10 cellular contexts compared by ENCODE assay signal in the genomic region with DNA sequence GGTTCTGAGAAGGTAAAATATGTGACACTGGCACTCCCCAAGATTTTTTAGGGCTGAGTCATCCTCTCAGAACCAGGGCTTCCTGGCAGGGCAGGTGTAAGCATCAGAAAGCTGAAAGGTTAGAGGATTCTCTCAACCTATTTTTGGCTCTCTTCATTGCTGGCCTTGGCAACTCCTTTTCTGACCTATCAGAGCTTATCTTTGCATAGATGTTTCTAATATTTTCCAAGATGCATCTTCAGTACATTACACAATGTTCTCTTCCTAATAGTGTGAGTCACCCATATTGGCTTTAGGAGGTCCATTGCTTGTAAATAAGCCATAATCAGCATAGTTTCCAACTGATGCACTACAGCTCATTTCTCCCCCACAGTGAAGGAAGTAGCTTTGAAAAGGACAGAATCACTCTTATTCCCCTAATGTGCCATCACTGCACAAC.
DNase-seq lines count a peak whose midpoint lies in the region; ATAC-seq and TF ChIP-seq lines count a peak whose summit lies in the region.
"Had no signal": no experiment of that assay in that cellular context is flagged by ENCODE, and none has a peak within 500 bp of the region (broad histone marks: within the 10 kb centered on the region; RNA-seq: fewer than 3 reads in every experiment).

No MANE protein-coding gene starts in this region.

- ATAC-seq in GM21423 (IDR thresholded peaks at IDR 0.05; ENCODE audit: unreplicated experiment) (no peak), HG02623 (IDR thresholded peaks at IDR 0.05; ENCODE audit: unreplicated experiment) (no peak)

- H3K36me3 ChIP-seq in GM23248 (ENCODE audit: low read depth) (no peaks in the 10 kb centered on the region), fibroblast of lung (ENCODE audit: control insufficient read depth, insufficient read depth, low read length) (no peaks in the 10 kb centered on the region)

- H3K27ac ChIP-seq in GM23248 (peak overlapping the region; percentile 62), fibroblast of lung (ENCODE audit: insufficient read depth, low read length) (no peak overlapping the region)

- peaks cover 35% of the 10 kb centered on the region for H3K4me1 ChIP-seq in GM23248 (ENCODE audit: insufficient read depth)
- H3K4me1 ChIP-seq in fibroblast of lung (ENCODE audit: control insufficient read depth, extremely low read depth, insufficient read depth, low read length), result no peaks in the 10 kb centered on the region

- DNase-seq in GM23248 (peak; percentile 88), RPMI8226 (peak; percentile 93), fibroblast of lung (ENCODE audit: low read depth in 2 of 2) (peak; percentile 82 to 88), skeletal muscle cell (ENCODE audit: low read depth) (peak; percentile 93), NCI-H510A (lab: John Stamatoyannopoulos, UW) (no peak)
- DNase-seq in activated effector memory CD4-positive, alpha-beta T cell treated with anti-CD3 and anti-CD28 coated beads, Interleukin-2, amount 50 U/mL, for 16 hours, result no peak
- DNase-seq: activated CD4-positive, alpha-beta T cell treated with anti-CD3 and anti-CD28 coated beads, Interleukin-2, amount 10 ng/mL, durations not matched to agents 7 days and 5 days; amygdala had no signal

- no peaks in the 10 kb centered on the region for H3K9me2 ChIP-seq in GM23248 (ENCODE audit: insufficient read depth)

- peak overlapping the region; percentile 56 for H3K4me2 ChIP-seq in GM23248 (ENCODE audit: unreplicated experiment)
- peak overlapping the region; percentile 30 for H3K4me2 ChIP-seq in fibroblast of lung (ENCODE audit: extremely low read depth, insufficient read depth, low read length)

- H2AFZ ChIP-seq in GM23248 (no peak overlapping the region), fibroblast of lung (ENCODE audit: low read length) (no peak overlapping the region)

- H3K27me3 ChIP-seq in GM23248 (replicated peaks; ENCODE audit: insufficient read depth), result no peaks in the 10 kb centered on the region
- no peaks in the 10 kb centered on the region for H3K27me3 ChIP-seq in fibroblast of lung (ENCODE audit: control insufficient read depth, insufficient read depth, low read length)

- H3K9me3 ChIP-seq in GM23248 (ENCODE audit: low read depth) (no peaks in the 10 kb centered on the region), fibroblast of lung (ENCODE audit: control insufficient read depth, insufficient read depth, low read depth, low read length) (no peaks in the 10 kb centered on the region)

- H3K79me2 ChIP-seq in GM23248 (ENCODE audit: insufficient read depth), result no peaks in the 10 kb centered on the region
- H3K79me2 ChIP-seq in fibroblast of lung (ENCODE audit: control insufficient read depth, insufficient read depth, low read length), result no peaks in the 10 kb centered on the region

- H4K20me1 ChIP-seq in GM23248 (ENCODE audit: insufficient read depth), result no peaks in the 10 kb centered on the region
- H4K20me1 ChIP-seq in fibroblast of lung (ENCODE audit: control insufficient read depth, extremely low read depth, insufficient read depth, low read length), result no peaks in the 10 kb centered on the region

- no peak overlapping the region for H3K4me3 ChIP-seq in GM23248
- no peak overlapping the region for H3K4me3 ChIP-seq in fibroblast of lung (replicated peaks in 1 of 4; ENCODE audit: control extremely low read depth in 1 of 4, insufficient read depth in 1 of 4, low read depth in 3 of 4, low read length in 4 of 4)
- no peak overlapping the region for H3K4me3 ChIP-seq in skeletal muscle cell (ENCODE audit: low read depth, low read length)

- no peak for TF ChIP-seq CTCF in fibroblast of lung (conservative IDR thresholded peaks at IDR 0.05 in 1 of 2, IDR thresholded peaks at IDR 0.05 in 1 of 2; ENCODE audit: low read depth in 1 of 2, low read length in 2 of 2)

- H3K9ac ChIP-seq in GM23248 (no peak overlapping the region), fibroblast of lung (ENCODE audit: insufficient read depth, low read length) (no peak overlapping the region)

- in situ Hi-C loops in GM23248 (cut with MboI), result no loop called here

- H3F3A ChIP-seq in GM23248 (ENCODE audit: insufficient read depth), result peaks cover 24% of the 10 kb centered on the region

Comparison
In these comparisons a context has a peak if more than half of its experiments do, and no peak if none do; other contexts are left out.
1. DNase-seq: peak in GM23248 (single experiment), RPMI8226 (single experiment), fibroblast of lung (2 of 2) and skeletal muscle cell (single experiment); none in activated effector memory CD4-positive, alpha-beta T cell treated with anti-CD3 and anti-CD28 coated beads, Interleukin-2, amount 50 U/mL, for 16 hours (single experiment) and NCI-H510A (single experiment).